Comparison of ENCODE assay signal across 1 cellular context in genomic region chr1:209485167-209485566, GRCh38.
TF ChIP-seq lines count a peak whose summit lies in the region.

No MANE protein-coding gene starts in this region.

TF ChIP-seq in WTC11, 78 proteins besides CTCF, POLR2A, EP300 and RAD21 (continued from another document):
- no peak for TF ChIP-seq PRDM15 (CRISPR knock-in tag; IDR thresholded peaks at IDR 0.05)
- TF ChIP-seq, protein P1, sequence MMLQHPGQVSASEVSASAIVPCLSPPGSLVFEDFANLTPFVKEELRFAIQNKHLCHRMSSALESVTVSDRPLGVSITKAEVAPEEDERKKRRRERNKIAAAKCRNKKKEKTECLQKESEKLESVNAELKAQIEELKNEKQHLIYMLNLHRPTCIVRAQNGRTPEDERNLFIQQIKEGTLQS (CRISPR knock-in tag; conservative IDR thresholded peaks at IDR 0.05), result no peak
- TF ChIP-seq SOX15 (CRISPR knock-in tag; IDR thresholded peaks at IDR 0.05), result no peak
- TF ChIP-seq FOXJ3 (CRISPR knock-in tag; IDR thresholded peaks at IDR 0.05; ENCODE audit: borderline replicate concordance), result no peak
- no peak for TF ChIP-seq PREB (CRISPR knock-in tag; IDR thresholded peaks at IDR 0.05; ENCODE audit: borderline replicate concordance)
- no peak for TF ChIP-seq ZNF396 (CRISPR knock-in tag; IDR thresholded peaks at IDR 0.05; ENCODE audit: borderline replicate concordance)
